8 cellular contexts compared by ENCODE assay signal in the genomic region with DNA sequence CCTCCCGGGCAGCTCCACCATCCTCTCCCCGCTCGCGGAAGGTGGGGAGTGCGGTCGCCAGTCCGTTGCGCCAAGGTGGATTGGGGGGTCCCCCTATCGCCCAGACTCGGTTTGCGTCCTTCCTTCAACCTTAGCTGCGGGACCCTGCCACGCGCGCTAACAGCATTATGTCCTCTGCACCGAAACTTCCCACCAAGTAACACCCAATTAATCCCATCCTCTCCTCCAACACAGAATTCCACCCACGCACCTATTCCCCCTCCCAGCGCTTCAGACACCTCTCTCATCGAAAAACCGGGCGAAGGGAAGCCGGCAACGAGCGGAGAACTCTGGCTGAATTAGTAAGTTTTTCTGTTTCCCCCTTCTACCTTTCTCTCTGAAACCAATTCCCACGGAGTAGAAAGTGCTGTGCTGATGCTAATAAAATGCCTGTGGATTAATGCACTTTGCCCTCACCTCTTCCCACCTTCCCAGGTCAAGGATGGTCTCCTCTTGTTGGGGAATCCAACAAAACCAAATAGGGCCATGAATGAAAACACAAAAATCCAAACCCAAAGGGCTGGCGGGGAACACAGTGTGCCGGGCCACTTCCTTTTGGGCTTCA. TPM values are rescaled to one million over a fixed set of nuclear protein-coding genes. Genes with fewer than 3 reads are reported as not detected.
DNase-seq lines count a peak whose midpoint lies in the region; ATAC-seq, FAIRE-seq and TF ChIP-seq lines count a peak whose summit lies in the region.

No MANE protein-coding gene starts in this region.

- TF ChIP-seq CTCF in endothelial cell of umbilical vein (IDR thresholded peaks at IDR 0.05; ENCODE audit: extremely low read depth in 1 of 2, insufficient read depth in 1 of 2, low read depth in 1 of 2, low read length in 2 of 2): peak in 1 of 2 donors; percentile 11
- TF ChIP-seq CTCF in parathyroid adenoma (IDR thresholded peaks at IDR 0.05): no peak

- DNase-seq in DMS79 (lab: John Stamatoyannopoulos, UW) (peak; percentile 37), NCI-H345 (lab: John Stamatoyannopoulos, UW) (peak; percentile 42), endothelial cell of umbilical vein (ENCODE audit: low read depth, low spot score) (no peak), NCI-H146 treated with DMSO at 0.1 percent for 48 hours (lab: John Stamatoyannopoulos, UW; ENCODE audit: unreplicated experiment) (no peak), 8988T (no peak), NCI-H2029 (lab: John Stamatoyannopoulos, UW) (no peak)

- H3K27ac ChIP-seq in endothelial cell of umbilical vein (ENCODE audit: insufficient read depth, low read depth, low read length): peak overlapping the region; percentile 96
- H3K27ac ChIP-seq in parathyroid adenoma: no peak overlapping the region

- dilution Hi-C loops in endothelial cell of umbilical vein (cut with MboI; ENCODE audit: extremely low pct_ligation_motif_present, low sequenced_read_pairs): loop anchor here (25.0 kb wide), 1 partner anchor 964 kb away; no protein-coding TSS in a partner anchor

- no peak for TF ChIP-seq POLR2A in endothelial cell of umbilical vein (IDR thresholded peaks at IDR 0.05; ENCODE audit: low read depth, low read length)

- CTCF ChIA-PET in endothelial cell of umbilical vein (lab: Charles Lee): interaction anchor here (1.0 to 5.6 kb wide), 17 partner anchors 8 to 782 kb away, joined by 3 to 83 read pairs (median 5); partner anchors contain the start of genes HOXA4 and HOXA9

- peaks cover 0 to 2% of the 10 kb centered on the region in 2 experiments for H3K36me3 ChIP-seq in endothelial cell of umbilical vein (ENCODE audit: control insufficient read depth in 2 of 2, extremely low read depth in 1 of 2, insufficient read depth in 2 of 2, low read length in 2 of 2)
- no peaks in the 10 kb centered on the region for H3K36me3 ChIP-seq in parathyroid adenoma (ENCODE audit: control insufficient read depth, insufficient read depth, low read length)

- POLR2A ChIA-PET in endothelial cell of umbilical vein (lab: Charles Lee): interaction anchor here (1.2 to 2.6 kb wide), 6 partner anchors 14 to 468 kb away, joined by 3 to 8 read pairs (median 4); partner anchors contain the start of gene HOXA9

- H2AFZ ChIP-seq in endothelial cell of umbilical vein (ENCODE audit: low read depth, low read length) (no peak overlapping the region), parathyroid adenoma (peak overlapping the region; percentile 75)

- H3K9ac ChIP-seq in endothelial cell of umbilical vein (replicated peaks; ENCODE audit: extremely low read depth, insufficient read depth, low read length) (peak overlapping the region; percentile 78), parathyroid adenoma (no peak overlapping the region)

- no peaks in the 10 kb centered on the region for H3K9me1 ChIP-seq in endothelial cell of umbilical vein (replicated peaks; ENCODE audit: control insufficient read depth, extremely low read depth, insufficient read depth, low read length)

- H4K20me1 ChIP-seq in endothelial cell of umbilical vein (replicated peaks; ENCODE audit: control insufficient read depth, extremely low read depth, insufficient read depth, low read length): no peaks in the 10 kb centered on the region

- peaks cover 68% of the 10 kb centered on the region for H3K4me1 ChIP-seq in endothelial cell of umbilical vein (ENCODE audit: control insufficient read depth, extremely low read depth, insufficient read depth, low read length)
- no peaks in the 10 kb centered on the region for H3K4me1 ChIP-seq in parathyroid adenoma

- peak; percentile 31 for FAIRE-seq in endothelial cell of umbilical vein (lab: Jason Lieb, UNC)

- no peaks in the 10 kb centered on the region for H3K9me3 ChIP-seq in endothelial cell of umbilical vein (replicated peaks; ENCODE audit: control insufficient read depth, insufficient read depth, low read length)
- H3K9me3 ChIP-seq in parathyroid adenoma (ENCODE audit: control insufficient read depth, low read length): no peaks in the 10 kb centered on the region

- peaks cover 98% of the 10 kb centered on the region for H3K79me2 ChIP-seq in endothelial cell of umbilical vein (ENCODE audit: control insufficient read depth, insufficient read depth, low read length)
- H3K79me2 ChIP-seq in parathyroid adenoma: no peaks in the 10 kb centered on the region

- intact Hi-C loops in endothelial cell of umbilical vein (cut with micrococcal nuclease): loop anchor here (1.0 to 2.0 kb wide), 2 partner anchors 8 to 13 kb away; partner anchors contain the start of gene HOXA9

- H3K4me3 ChIP-seq in endothelial cell of umbilical vein (replicated peaks in 1 of 3; ENCODE audit: insufficient read depth in 1 of 3, low read depth in 1 of 3, low read length in 3 of 3) (peak overlapping the region; percentile 54 to 85 (median 55)), parathyroid adenoma (ENCODE audit: low read depth, low read length) (peak overlapping the region; percentile 57)

- H3K4me2 ChIP-seq in endothelial cell of umbilical vein (ENCODE audit: insufficient read depth, low read length) (peak overlapping the region; percentile 92), parathyroid adenoma (ENCODE audit: low read length) (peak overlapping the region; percentile 92)

- ATAC-seq in GM21367 (IDR thresholded peaks at IDR 0.05; ENCODE audit: unreplicated experiment): no peak

- TSS peak; percentile 39 for BruUV-seq in endothelial cell of umbilical vein (replicated peaks; lab: Mats Ljungman, UMichigan)

- H3K27me3 ChIP-seq in endothelial cell of umbilical vein (ENCODE audit: control insufficient read depth in 2 of 2, insufficient read depth in 2 of 2, low read length in 2 of 2) (no peaks in the 10 kb centered on the region), parathyroid adenoma (ENCODE audit: control insufficient read depth, insufficient read depth, low read length) (peaks cover 12% of the 10 kb centered on the region)

TF ChIP-seq in endothelial cell of umbilical vein, 7 proteins besides CTCF, POLR2A, EP300 and RAD21 (continues in another document):
- no peak for TF ChIP-seq EZH2 (IDR thresholded peaks at IDR 0.05; ENCODE audit: borderline replicate concordance, low read depth, low read length, severe bottlenecking)
- TF ChIP-seq MAX (IDR thresholded peaks at IDR 0.05; ENCODE audit: insufficient read depth, insufficient read length): no peak
- no peak for TF ChIP-seq JUN (IDR thresholded peaks at IDR 0.05; ENCODE audit: borderline replicate concordance, insufficient read depth, insufficient read length, low read depth)
- no peak for TF ChIP-seq POLR2AphosphoS5 (IDR thresholded peaks at IDR 0.05; ENCODE audit: insufficient read depth, low read depth, low read length)

RNA-seq across cellular contexts. Expression of gene HOXA3, which starts 0.9 kb away (rescaled TPM):
- total RNA-seq in endothelial cell of umbilical vein: 12.0 and 14.0 TPM in 2 replicates
- polyA plus RNA-seq in endothelial cell of umbilical vein: 4.2 and 4.7 TPM in 2 replicates
- polyA plus RNA-seq in endothelial cell of umbilical vein (2011; cell fraction: cytosol; rRNA removed): 1.5 and 2.4 TPM in 2 replicates
- polyA plus RNA-seq in endothelial cell of umbilical vein (2011; cell fraction: nucleus; rRNA removed): 14.0 and 14.1 TPM in 2 replicates
- polyA plus RNA-seq in endothelial cell of umbilical vein (2012): 4.6 and 5.6 TPM in 2 replicates
- 1.6 and 2.0 TPM in 2 replicates for polyA minus RNA-seq in endothelial cell of umbilical vein
- polyA minus RNA-seq in endothelial cell of umbilical vein (2011; cell fraction: cytosol; rRNA and poly(A)+ RNA removed): not detected
- 7.1 and 20.1 TPM in 2 replicates for polyA minus RNA-seq in endothelial cell of umbilical vein (2011; cell fraction: nucleus; rRNA and poly(A)+ RNA removed)

RNA-seq across cellular contexts. Expression of gene HOXA6, which starts 3.9 kb away (rescaled TPM):
- total RNA-seq in endothelial cell of umbilical vein: 17.9 and 20.7 TPM in 2 replicates
- 7.8 and 10.0 TPM in 2 replicates for polyA plus RNA-seq in endothelial cell of umbilical vein
- 5.0 and 6.7 TPM in 2 replicates for polyA plus RNA-seq in endothelial cell of umbilical vein (2011; cell fraction: cytosol; rRNA removed)
- 15.6 and 19.9 TPM in 2 replicates for polyA plus RNA-seq in endothelial cell of umbilical vein (2011; cell fraction: nucleus; rRNA removed)
- 6.1 and 6.2 TPM in 2 replicates for polyA plus RNA-seq in endothelial cell of umbilical vein (2012)
- polyA minus RNA-seq in endothelial cell of umbilical vein: 6.1 and 6.7 TPM in 2 replicates
- polyA minus RNA-seq in endothelial cell of umbilical vein (2011; cell fraction: cytosol; rRNA and poly(A)+ RNA removed): not detected
- polyA minus RNA-seq in endothelial cell of umbilical vein (2011; cell fraction: nucleus; rRNA and poly(A)+ RNA removed): 8.4 and 18.0 TPM in 2 replicates

RNA-seq across cellular contexts. Expression of gene HOXA7, which starts 5.0 kb away (rescaled TPM):
- 15.6 and 18.5 TPM in 2 replicates for total RNA-seq in endothelial cell of umbilical vein
- 16.9 and 18.1 TPM in 2 replicates for polyA plus RNA-seq in endothelial cell of umbilical vein
- polyA plus RNA-seq in endothelial cell of umbilical vein (2011; cell fraction: cytosol; rRNA removed): 13.0 and 13.8 TPM in 2 replicates
- polyA plus RNA-seq in endothelial cell of umbilical vein (2011; cell fraction: nucleus; rRNA removed): 5.6 and 8.3 TPM in 2 replicates
- polyA plus RNA-seq in endothelial cell of umbilical vein (2012): 13.9 and 16.0 TPM in 2 replicates
- 8.6 and 9.4 TPM in 2 replicates for polyA minus RNA-seq in endothelial cell of umbilical vein
- polyA minus RNA-seq in endothelial cell of umbilical vein (2011; cell fraction: cytosol; rRNA and poly(A)+ RNA removed): 5.9 TPM
- 3.8 and 4.1 TPM in 2 replicates for polyA minus RNA-seq in endothelial cell of umbilical vein (2011; cell fraction: nucleus; rRNA and poly(A)+ RNA removed)

RNA-seq across cellular contexts. Expression of gene HOXA5, which starts 8.0 kb away (rescaled TPM):
- 18.8 and 21.4 TPM in 2 replicates for total RNA-seq in endothelial cell of umbilical vein
- 18.6 and 22.1 TPM in 2 replicates for polyA plus RNA-seq in endothelial cell of umbilical vein
- 15.7 and 18.5 TPM in 2 replicates for polyA plus RNA-seq in endothelial cell of umbilical vein (2011; cell fraction: cytosol; rRNA removed)
- polyA plus RNA-seq in endothelial cell of umbilical vein (2011; cell fraction: nucleus; rRNA removed): 29.1 and 32.2 TPM in 2 replicates
- polyA plus RNA-seq in endothelial cell of umbilical vein (2012): 19.5 and 28.4 TPM in 2 replicates
- 12.0 and 16.8 TPM in 2 replicates for polyA minus RNA-seq in endothelial cell of umbilical vein
- polyA minus RNA-seq in endothelial cell of umbilical vein (2011; cell fraction: cytosol; rRNA and poly(A)+ RNA removed): 1.3 TPM
- 10.0 and 11.6 TPM in 2 replicates for polyA minus RNA-seq in endothelial cell of umbilical vein (2011; cell fraction: nucleus; rRNA and poly(A)+ RNA removed)

RNA-seq across cellular contexts. Expression of gene HOXA9, which starts 13.9 kb away (rescaled TPM):
- 61.6 and 62.9 TPM in 2 replicates for total RNA-seq in endothelial cell of umbilical vein
- polyA plus RNA-seq in endothelial cell of umbilical vein: 47.2 and 84.1 TPM in 2 replicates
- 44.6 and 46.3 TPM in 2 replicates for polyA plus RNA-seq in endothelial cell of umbilical vein (2011; cell fraction: cytosol; rRNA removed)
- 94.3 and 108 TPM in 2 replicates for polyA plus RNA-seq in endothelial cell of umbilical vein (2011; cell fraction: nucleus; rRNA removed)
- polyA plus RNA-seq in endothelial cell of umbilical vein (2012): 32.3 and 47.7 TPM in 2 replicates
- polyA minus RNA-seq in endothelial cell of umbilical vein: 8.0 and 11.3 TPM in 2 replicates
- polyA minus RNA-seq in endothelial cell of umbilical vein (2011; cell fraction: cytosol; rRNA and poly(A)+ RNA removed): not detected
- polyA minus RNA-seq in endothelial cell of umbilical vein (2011; cell fraction: nucleus; rRNA and poly(A)+ RNA removed): 14.0 and 22.7 TPM in 2 replicates

Comparison
In these comparisons a context has a peak if more than half of its experiments do, and no peak if none do; other contexts are left out.
1. DNase-seq: peak in DMS79 (single experiment) and NCI-H345 (single experiment); none in endothelial cell of umbilical vein (single experiment), NCI-H146 treated with DMSO at 0.1 percent for 48 hours (single experiment), 8988T (single experiment) and NCI-H2029 (single experiment).